ENCODE assay signal across 1 cellular context in the genomic region with DNA sequence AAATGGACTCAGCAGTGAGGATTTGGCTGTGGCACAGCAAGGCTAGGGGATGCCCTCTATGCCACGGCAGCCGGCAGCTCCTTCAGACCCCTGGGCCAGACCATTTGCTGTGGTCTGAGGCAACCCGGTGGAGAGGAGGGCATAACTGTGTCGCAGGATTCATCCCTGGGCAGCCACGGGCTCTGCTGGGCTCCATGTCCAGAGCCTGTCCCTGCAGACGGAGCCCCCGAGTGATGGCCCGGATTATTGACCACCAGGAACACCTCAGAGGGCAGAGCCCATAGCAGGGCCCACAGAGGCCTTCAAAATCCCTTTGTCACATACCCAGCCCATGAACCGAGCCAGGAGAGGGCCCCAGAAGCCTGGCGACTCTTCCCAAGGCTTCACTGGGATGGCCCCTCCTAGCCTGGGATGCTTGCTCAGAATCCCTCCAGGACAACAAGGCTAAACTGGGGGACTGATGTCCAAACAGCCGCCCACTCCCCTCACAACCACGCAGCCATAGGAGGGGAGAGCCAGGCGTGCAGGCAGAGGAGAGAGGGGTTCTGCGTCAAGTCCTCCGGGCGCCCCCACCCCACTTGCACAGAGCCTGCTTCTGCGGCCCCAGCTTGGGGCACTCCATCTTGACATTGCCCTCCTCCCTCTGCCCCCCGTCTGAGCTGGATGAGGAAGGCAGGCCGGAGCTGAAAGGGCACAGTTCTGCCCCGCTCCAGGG.
TF ChIP-seq lines count a peak whose summit lies in the region.

No MANE protein-coding gene starts in this region.

TF ChIP-seq in GM23338, 12 proteins besides CTCF, POLR2A, EP300 and RAD21 (continued from another document):
- TF ChIP-seq, protein P1, sequence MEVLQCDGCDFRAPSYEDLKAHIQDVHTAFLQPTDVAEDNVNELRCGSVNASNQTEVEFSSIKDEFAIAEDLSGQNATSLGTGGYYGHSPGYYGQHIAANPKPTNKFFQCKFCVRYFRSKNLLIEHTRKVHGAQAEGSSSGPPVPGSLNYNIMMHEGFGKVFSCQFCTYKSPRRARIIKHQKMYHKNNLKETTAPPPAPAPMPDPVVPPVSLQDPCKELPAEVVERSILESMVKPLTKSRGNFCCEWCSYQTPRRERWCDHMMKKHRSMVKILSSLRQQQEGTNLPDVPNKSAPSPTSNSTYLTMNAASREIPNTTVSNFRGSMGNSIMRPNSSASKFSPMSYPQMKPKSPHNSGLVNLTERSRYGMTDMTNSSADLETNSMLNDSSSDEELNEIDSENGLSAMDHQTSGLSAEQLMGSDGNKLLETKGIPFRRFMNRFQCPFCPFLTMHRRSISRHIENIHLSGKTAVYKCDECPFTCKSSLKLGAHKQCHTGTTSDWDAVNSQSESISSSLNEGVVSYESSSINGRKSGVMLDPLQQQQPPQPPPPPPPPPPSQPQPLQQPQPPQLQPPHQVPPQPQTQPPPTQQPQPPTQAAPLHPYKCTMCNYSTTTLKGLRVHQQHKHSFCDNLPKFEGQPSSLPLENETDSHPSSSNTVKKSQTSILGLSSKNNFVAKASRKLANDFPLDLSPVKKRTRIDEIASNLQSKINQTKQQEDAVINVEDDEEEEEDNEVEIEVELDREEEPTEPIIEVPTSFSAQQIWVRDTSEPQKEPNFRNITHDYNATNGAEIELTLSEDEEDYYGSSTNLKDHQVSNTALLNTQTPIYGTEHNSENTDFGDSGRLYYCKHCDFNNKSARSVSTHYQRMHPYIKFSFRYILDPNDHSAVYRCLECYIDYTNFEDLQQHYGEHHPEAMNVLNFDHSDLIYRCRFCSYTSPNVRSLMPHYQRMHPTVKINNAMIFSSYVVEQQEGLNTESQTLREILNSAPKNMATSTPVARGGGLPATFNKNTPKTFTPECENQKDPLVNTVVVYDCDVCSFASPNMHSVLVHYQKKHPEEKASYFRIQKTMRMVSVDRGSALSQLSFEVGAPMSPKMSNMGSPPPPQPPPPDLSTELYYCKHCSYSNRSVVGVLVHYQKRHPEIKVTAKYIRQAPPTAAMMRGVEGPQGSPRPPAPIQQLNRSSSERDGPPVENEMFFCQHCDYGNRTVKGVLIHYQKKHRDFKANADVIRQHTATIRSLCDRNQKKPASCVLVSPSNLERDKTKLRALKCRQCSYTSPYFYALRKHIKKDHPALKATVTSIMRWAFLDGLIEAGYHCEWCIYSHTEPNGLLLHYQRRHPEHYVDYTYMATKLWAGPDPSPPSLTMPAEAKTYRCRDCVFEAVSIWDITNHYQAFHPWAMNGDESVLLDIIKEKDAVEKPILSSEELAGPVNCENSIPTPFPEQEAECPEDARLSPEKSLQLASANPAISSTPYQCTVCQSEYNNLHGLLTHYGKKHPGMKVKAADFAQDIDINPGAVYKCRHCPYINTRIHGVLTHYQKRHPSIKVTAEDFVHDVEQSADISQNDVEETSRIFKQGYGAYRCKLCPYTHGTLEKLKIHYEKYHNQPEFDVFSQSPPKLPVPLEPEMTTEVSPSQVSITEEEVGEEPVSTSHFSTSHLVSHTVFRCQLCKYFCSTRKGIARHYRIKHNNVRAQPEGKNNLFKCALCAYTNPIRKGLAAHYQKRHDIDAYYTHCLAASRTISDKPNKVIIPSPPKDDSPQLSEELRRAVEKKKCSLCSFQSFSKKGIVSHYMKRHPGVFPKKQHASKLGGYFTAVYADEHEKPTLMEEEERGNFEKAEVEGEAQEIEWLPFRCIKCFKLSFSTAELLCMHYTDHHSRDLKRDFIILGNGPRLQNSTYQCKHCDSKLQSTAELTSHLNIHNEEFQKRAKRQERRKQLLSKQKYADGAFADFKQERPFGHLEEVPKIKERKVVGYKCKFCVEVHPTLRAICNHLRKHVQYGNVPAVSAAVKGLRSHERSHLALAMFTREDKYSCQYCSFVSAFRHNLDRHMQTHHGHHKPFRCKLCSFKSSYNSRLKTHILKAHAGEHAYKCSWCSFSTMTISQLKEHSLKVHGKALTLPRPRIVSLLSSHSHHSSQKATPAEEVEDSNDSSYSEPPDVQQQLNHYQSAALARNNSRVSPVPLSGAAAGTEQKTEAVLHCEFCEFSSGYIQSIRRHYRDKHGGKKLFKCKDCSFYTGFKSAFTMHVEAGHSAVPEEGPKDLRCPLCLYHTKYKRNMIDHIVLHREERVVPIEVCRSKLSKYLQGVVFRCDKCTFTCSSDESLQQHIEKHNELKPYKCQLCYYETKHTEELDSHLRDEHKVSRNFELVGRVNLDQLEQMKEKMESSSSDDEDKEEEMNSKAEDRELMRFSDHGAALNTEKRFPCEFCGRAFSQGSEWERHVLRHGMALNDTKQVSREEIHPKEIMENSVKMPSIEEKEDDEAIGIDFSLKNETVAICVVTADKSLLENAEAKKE (CRISPR knock-in tag; IDR thresholded peaks at IDR 0.05): no peak
- TF ChIP-seq EZH2phosphoT487 (IDR thresholded peaks at IDR 0.05; ENCODE audit: unreplicated experiment) (no peak), CREB1 (CRISPR knock-in tag; IDR thresholded peaks at IDR 0.05; ENCODE audit: low read depth) (no peak), ZNF331 (CRISPR knock-in tag; IDR thresholded peaks at IDR 0.05; ENCODE audit: low read depth) (no peak), EZH2 (IDR thresholded peaks at IDR 0.05; ENCODE audit: low read depth, unreplicated experiment) (no peak), STAT1 (IDR thresholded peaks at IDR 0.05; ENCODE audit: unreplicated experiment) (no peak)
- TF ChIP-seq, protein P2, sequence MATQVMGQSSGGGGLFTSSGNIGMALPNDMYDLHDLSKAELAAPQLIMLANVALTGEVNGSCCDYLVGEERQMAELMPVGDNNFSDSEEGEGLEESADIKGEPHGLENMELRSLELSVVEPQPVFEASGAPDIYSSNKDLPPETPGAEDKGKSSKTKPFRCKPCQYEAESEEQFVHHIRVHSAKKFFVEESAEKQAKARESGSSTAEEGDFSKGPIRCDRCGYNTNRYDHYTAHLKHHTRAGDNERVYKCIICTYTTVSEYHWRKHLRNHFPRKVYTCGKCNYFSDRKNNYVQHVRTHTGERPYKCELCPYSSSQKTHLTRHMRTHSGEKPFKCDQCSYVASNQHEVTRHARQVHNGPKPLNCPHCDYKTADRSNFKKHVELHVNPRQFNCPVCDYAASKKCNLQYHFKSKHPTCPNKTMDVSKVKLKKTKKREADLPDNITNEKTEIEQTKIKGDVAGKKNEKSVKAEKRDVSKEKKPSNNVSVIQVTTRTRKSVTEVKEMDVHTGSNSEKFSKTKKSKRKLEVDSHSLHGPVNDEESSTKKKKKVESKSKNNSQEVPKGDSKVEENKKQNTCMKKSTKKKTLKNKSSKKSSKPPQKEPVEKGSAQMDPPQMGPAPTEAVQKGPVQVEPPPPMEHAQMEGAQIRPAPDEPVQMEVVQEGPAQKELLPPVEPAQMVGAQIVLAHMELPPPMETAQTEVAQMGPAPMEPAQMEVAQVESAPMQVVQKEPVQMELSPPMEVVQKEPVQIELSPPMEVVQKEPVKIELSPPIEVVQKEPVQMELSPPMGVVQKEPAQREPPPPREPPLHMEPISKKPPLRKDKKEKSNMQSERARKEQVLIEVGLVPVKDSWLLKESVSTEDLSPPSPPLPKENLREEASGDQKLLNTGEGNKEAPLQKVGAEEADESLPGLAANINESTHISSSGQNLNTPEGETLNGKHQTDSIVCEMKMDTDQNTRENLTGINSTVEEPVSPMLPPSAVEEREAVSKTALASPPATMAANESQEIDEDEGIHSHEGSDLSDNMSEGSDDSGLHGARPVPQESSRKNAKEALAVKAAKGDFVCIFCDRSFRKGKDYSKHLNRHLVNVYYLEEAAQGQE (IDR thresholded peaks at IDR 0.05; ENCODE audit: unreplicated experiment): no peak
